10 cellular contexts compared by ENCODE assay signal in genomic region chr9:114223564-114224246, GRCh38.
DNase-seq lines count a peak whose midpoint lies in the region; ATAC-seq, FAIRE-seq and TF ChIP-seq lines count a peak whose summit lies in the region.
"Had no signal": no experiment of that assay in that cellular context is flagged by ENCODE, and none has a peak within 500 bp of the region (broad histone marks: within the 10 kb centered on the region; RNA-seq: fewer than 3 reads in every experiment).

No MANE protein-coding gene starts in this region.

- H3K79me2 ChIP-seq in keratinocyte (ENCODE audit: control insufficient read depth, insufficient read depth, low read length), result no peaks in the 10 kb centered on the region

- H3K4me2 ChIP-seq in keratinocyte (ENCODE audit: control insufficient read depth, extremely low read depth, insufficient read depth, low read depth, low read length), result no peak overlapping the region

- H3K27me3 ChIP-seq in keratinocyte (ENCODE audit: control insufficient read depth, extremely low read depth, insufficient read depth, low read length), result no peaks in the 10 kb centered on the region

- H3K4me3 ChIP-seq in AG10803 (ENCODE audit: low read length) (no peak overlapping the region), keratinocyte (ENCODE audit: control insufficient read depth in 2 of 3, extremely low read depth in 1 of 3, insufficient read depth in 2 of 3, low read depth in 1 of 3, low read length in 3 of 3) (no peak overlapping the region), coronary artery (no peak overlapping the region)

- H3K27ac ChIP-seq in keratinocyte (ENCODE audit: control insufficient read depth, insufficient read depth, low read length) (peak overlapping the region; percentile 27), coronary artery (no peak overlapping the region), caudate nucleus (ENCODE audit: low read depth, low read length) (no peak overlapping the region)

- dilution Hi-C loops in keratinocyte (cut with MboI; ENCODE audit: extremely low pct_ligation_motif_present, low sequenced_read_pairs), result no loop called here

- H3K9me1 ChIP-seq in keratinocyte (ENCODE audit: control insufficient read depth, extremely low read depth, insufficient read depth, low read length), result no peaks in the 10 kb centered on the region

- H2AFZ ChIP-seq in keratinocyte (ENCODE audit: control insufficient read depth, low read length), result no peak overlapping the region

- peak; percentile 97 for FAIRE-seq in keratinocyte (lab: Jason Lieb, UNC)

- H3K9me3 ChIP-seq in keratinocyte (ENCODE audit: control insufficient read depth, low read depth, low read length), result no peaks in the 10 kb centered on the region

- H3K36me3 ChIP-seq in keratinocyte (ENCODE audit: control insufficient read depth in 2 of 2, extremely low read depth in 1 of 2, insufficient read depth in 2 of 2, low read length in 2 of 2), result peaks cover 3 to 20% of the 10 kb centered on the region in 2 experiments

- no peak for TF ChIP-seq CTCF in AG10803 (conservative IDR thresholded peaks at IDR 0.05; ENCODE audit: low read length)
- no peak for TF ChIP-seq CTCF in keratinocyte (optimal IDR thresholded peaks at IDR 0.05 in 1 of 3, IDR thresholded peaks at IDR 0.05 in 1 of 3, conservative IDR thresholded peaks at IDR 0.05 in 1 of 3; ENCODE audit: extremely low read depth in 1 of 3, insufficient read depth in 2 of 3, low read length in 3 of 3)
- no peak for TF ChIP-seq CTCF in coronary artery (IDR thresholded peaks at IDR 0.05)

- ATAC-seq in HG03139 (IDR thresholded peaks at IDR 0.05; ENCODE audit: unreplicated experiment), result no peak

- DNase-seq in AG10803 (ENCODE audit: low read depth) (peak; percentile 58), HuH-7 (ENCODE audit: low spot score) (peak; percentile 54), astrocyte of the hippocampus (ENCODE audit: low read depth, low spot score) (peak; percentile 58), keratinocyte (ENCODE audit: low read depth, low spot score) (no peak), amygdala (lab: John Stamatoyannopoulos, UW) (no peak), coronary artery (ENCODE audit: low spot score) (no peak), caudate nucleus (lab: John Stamatoyannopoulos, UW) (no peak)
- DNase-seq: activated B cell treated with CpG ODN at 0.5 μM for 24 hours; activated naive CD4-positive, alpha-beta T cell had no signal

- H4K20me1 ChIP-seq in keratinocyte (ENCODE audit: control insufficient read depth, extremely low read depth, insufficient read depth, low read length), result no peaks in the 10 kb centered on the region

- peaks cover 30% of the 10 kb centered on the region for H3K4me1 ChIP-seq in keratinocyte (ENCODE audit: control insufficient read depth, extremely low read depth, insufficient read depth, low read length)

- no peak overlapping the region for H3K9ac ChIP-seq in keratinocyte (ENCODE audit: control insufficient read depth, extremely low read depth, insufficient read depth, low read length)

Comparison
In these comparisons a context has a peak if more than half of its experiments do, and no peak if none do; other contexts are left out.
1. DNase-seq: peak in AG10803 (single experiment), HuH-7 (single experiment) and astrocyte of the hippocampus (single experiment); none in keratinocyte (single experiment), amygdala (0 of 56), coronary artery (single experiment) and caudate nucleus (0 of 61).